In the genomic region with DNA sequence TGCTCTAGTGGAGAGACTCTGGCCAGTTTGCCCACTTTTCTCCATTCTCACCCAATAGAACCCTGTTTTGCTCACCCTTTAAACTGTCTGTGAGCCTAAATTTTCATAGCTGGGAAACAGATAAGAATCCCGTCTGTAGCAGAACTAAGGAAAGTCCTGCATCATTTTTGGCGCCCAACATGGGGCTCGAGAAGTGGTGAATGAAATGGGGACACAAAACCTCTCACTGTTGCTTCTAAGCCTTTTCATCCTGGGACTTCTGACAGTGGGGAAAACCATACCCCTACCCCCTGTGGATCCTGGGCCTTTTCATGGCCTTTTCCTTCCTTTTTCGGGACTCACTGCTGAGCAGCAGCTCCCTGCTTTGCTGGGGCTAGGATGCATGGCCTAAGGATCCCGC, we compare ENCODE assay signal across 8 cellular contexts.
DNase-seq lines count a peak whose midpoint lies in the region; ATAC-seq and TF ChIP-seq lines count a peak whose summit lies in the region.

No MANE protein-coding gene starts in this region.

- ATAC-seq in activated CD8-positive, alpha-beta T cell treated with anti-CD3 and anti-CD28 coated beads for 36 hours = no peak
- ATAC-seq in activated CD8-positive, alpha-beta T cell treated with anti-CD3 and anti-CD28 coated beads, Interleukin-2, amount 10 ng/mL, durations not matched to agents 7 days and 5 days = no peak

- peak; percentile 26 for DNase-seq in activated CD8-positive, alpha-beta T cell treated with anti-CD3 and anti-CD28 coated beads for 36 hours
- no peak for DNase-seq in activated CD8-positive, alpha-beta T cell treated with anti-CD3 and anti-CD28 coated beads, Interleukin-2, amount 10 ng/mL, durations not matched to agents 7 days and 5 days
- DNase-seq in UCSD-AML1 (lab: John Stamatoyannopoulos, UW; ENCODE audit: unreplicated experiment) (peak; percentile 12), fibroblast of peridontal ligament (ENCODE audit: extremely low read depth) (peak; percentile 14), NCI-H128 (lab: John Stamatoyannopoulos, UW; ENCODE audit: unreplicated experiment) (no peak), tibial artery (no peak), AG08396 (ENCODE audit: low spot score) (no peak)
- peak in 2 of 3 donors; percentile 1 to 8 for DNase-seq in stimulated activated CD4-positive, alpha-beta T cell treated with anti-CD3 and anti-CD28 coated beads, TNF-alpha, amount 100 ng/mL, for 48 hours (ENCODE audit: low read depth in 3 of 3)

- no peak overlapping the region for H3K27ac ChIP-seq in tibial artery

- no peak overlapping the region for H3K4me3 Mint-ChIP-seq in activated CD8-positive, alpha-beta T cell treated with anti-CD3 and anti-CD28 coated beads for 36 hours
- H3K4me3 Mint-ChIP-seq in activated CD8-positive, alpha-beta T cell treated with anti-CD3 and anti-CD28 coated beads, Interleukin-2, amount 10 ng/mL, durations not matched to agents 7 days and 5 days = no peak overlapping the region

- H3K27me3 Mint-ChIP-seq in activated CD8-positive, alpha-beta T cell treated with anti-CD3 and anti-CD28 coated beads for 36 hours = no peaks in the 10 kb centered on the region
- no peaks in the 10 kb centered on the region for H3K27me3 Mint-ChIP-seq in activated CD8-positive, alpha-beta T cell treated with anti-CD3 and anti-CD28 coated beads, Interleukin-2, amount 10 ng/mL, durations not matched to agents 7 days and 5 days (ENCODE audit: low read depth)

- peaks cover 3 to 80% (median 30%) of the 10 kb centered on the region in 3 donors for H3K9me3 ChIP-seq in tibial artery

- POLR2A ChIA-PET in activated CD8-positive, alpha-beta T cell treated with anti-CD3 and anti-CD28 coated beads for 36 hours (lab: Charles Lee) = no interaction called here
- POLR2A ChIA-PET in activated CD8-positive, alpha-beta T cell treated with anti-CD3 and anti-CD28 coated beads, Interleukin-2, amount 10 ng/mL, durations not matched to agents 7 days and 5 days (lab: Charles Lee) = no interaction called here

- no peaks in the 10 kb centered on the region for H3K4me1 ChIP-seq in tibial artery

- H3K9me3 Mint-ChIP-seq in activated CD8-positive, alpha-beta T cell treated with anti-CD3 and anti-CD28 coated beads for 36 hours = peaks cover 40% of the 10 kb centered on the region
- H3K9me3 Mint-ChIP-seq in activated CD8-positive, alpha-beta T cell treated with anti-CD3 and anti-CD28 coated beads, Interleukin-2, amount 10 ng/mL, durations not matched to agents 7 days and 5 days (ENCODE audit: insufficient read depth) = peaks cover 41% of the 10 kb centered on the region

- intact Hi-C loops in activated CD8-positive, alpha-beta T cell treated with anti-CD3 and anti-CD28 coated beads for 36 hours (cut with micrococcal nuclease) = no loop called here
- intact Hi-C loops in tibial artery (cut with DNase I; ENCODE audit: low total_unique reads) = no loop called here

- no peaks in the 10 kb centered on the region for H3K4me1 Mint-ChIP-seq in activated CD8-positive, alpha-beta T cell treated with anti-CD3 and anti-CD28 coated beads for 36 hours (ENCODE audit: low read depth)
- no peaks in the 10 kb centered on the region for H3K4me1 Mint-ChIP-seq in activated CD8-positive, alpha-beta T cell treated with anti-CD3 and anti-CD28 coated beads, Interleukin-2, amount 10 ng/mL, durations not matched to agents 7 days and 5 days (ENCODE audit: low read depth)

- H3K4me3 ChIP-seq in tibial artery = no peak overlapping the region

- H3K27me3 ChIP-seq in tibial artery = no peaks in the 10 kb centered on the region

- no peak for TF ChIP-seq CTCF in activated CD8-positive, alpha-beta T cell treated with anti-CD3 and anti-CD28 coated beads for 36 hours (IDR thresholded peaks at IDR 0.05)
- no peak for TF ChIP-seq CTCF in tibial artery (IDR thresholded peaks at IDR 0.05)

- peaks cover 0 to 54% (median 25%) of the 10 kb centered on the region in 3 donors for H3K36me3 ChIP-seq in tibial artery

- peaks cover 39% of the 10 kb centered on the region for H3K36me3 Mint-ChIP-seq in activated CD8-positive, alpha-beta T cell treated with anti-CD3 and anti-CD28 coated beads for 36 hours (ENCODE audit: low read depth)
- H3K36me3 Mint-ChIP-seq in activated CD8-positive, alpha-beta T cell treated with anti-CD3 and anti-CD28 coated beads, Interleukin-2, amount 10 ng/mL, durations not matched to agents 7 days and 5 days (ENCODE audit: low read depth) = peaks cover 31% of the 10 kb centered on the region

- H3K27ac Mint-ChIP-seq in activated CD8-positive, alpha-beta T cell treated with anti-CD3 and anti-CD28 coated beads for 36 hours = no peak overlapping the region
- no peak overlapping the region for H3K27ac Mint-ChIP-seq in activated CD8-positive, alpha-beta T cell treated with anti-CD3 and anti-CD28 coated beads, Interleukin-2, amount 10 ng/mL, durations not matched to agents 7 days and 5 days

- CTCF ChIA-PET in activated CD8-positive, alpha-beta T cell treated with anti-CD3 and anti-CD28 coated beads for 36 hours (lab: Charles Lee) = interaction anchor here (0.7 kb wide), 1 partner anchor 31 kb away, joined by 3 read pairs; no protein-coding TSS in a partner anchor
- CTCF ChIA-PET in activated CD8-positive, alpha-beta T cell treated with anti-CD3 and anti-CD28 coated beads, Interleukin-2, amount 10 ng/mL, durations not matched to agents 7 days and 5 days (lab: Charles Lee) = no interaction called here

Comparison
In these comparisons a context has a peak if more than half of its experiments do, and no peak if none do; other contexts are left out.
1. DNase-seq: peak in activated CD8-positive, alpha-beta T cell treated with anti-CD3 and anti-CD28 coated beads for 36 hours (single experiment), UCSD-AML1 (single experiment), fibroblast of peridontal ligament (single experiment) and stimulated activated CD4-positive, alpha-beta T cell treated with anti-CD3 and anti-CD28 coated beads, TNF-alpha, amount 100 ng/mL, for 48 hours (2 of 3); none in activated CD8-positive, alpha-beta T cell treated with anti-CD3 and anti-CD28 coated beads, Interleukin-2, amount 10 ng/mL, durations not matched to agents 7 days and 5 days (single experiment), NCI-H128 (single experiment), tibial artery (0 of 2) and AG08396 (single experiment).